In genomic region chr1:19441048-19441447, GRCh38 we compare ENCODE assay signal across 13 cellular contexts. TPM values are rescaled to one million over a fixed set of nuclear protein-coding genes. Genes with fewer than 3 reads are reported as not detected.
A peak's percentile ranks its signal among the peaks of the same experiment; 100 is the strongest.
DNase-seq lines count a peak whose midpoint lies in the region; ATAC-seq and TF ChIP-seq lines count a peak whose summit lies in the region.
"Had no signal": no experiment of that assay in that cellular context is flagged by ENCODE, and none has a peak within 500 bp of the region (broad histone marks: within the 10 kb centered on the region; RNA-seq: fewer than 3 reads in every experiment).

No MANE protein-coding gene starts in this region.

- ATAC-seq in GM23338 (peak; percentile 30), body of pancreas (no peak), HG03045 (IDR thresholded peaks at IDR 0.05; ENCODE audit: unreplicated experiment) (no peak)

- H2BK5ac ChIP-seq in neuronal stem cell (ENCODE audit: low read length): no peak overlapping the region

- no peak for TF ChIP-seq POLR2A in body of pancreas (IDR thresholded peaks at IDR 0.05)

- TF ChIP-seq CTCF in GM23338 (conservative IDR thresholded peaks at IDR 0.05; ENCODE audit: low read depth in 2 of 2): no peak
- TF ChIP-seq CTCF in body of pancreas (IDR thresholded peaks at IDR 0.05): no peak

- H3K23ac ChIP-seq in neuronal stem cell (ENCODE audit: low read depth, low read length, poor library complexity): no peak overlapping the region

- intact Hi-C loops in body of pancreas (cut with DNase I): no loop called here

- peaks cover 5% of the 10 kb centered on the region; the same call in 1 of the 2 replicates for H3F3A ChIP-seq in GM23338 (replicated peaks; ENCODE audit: low read depth)

- no peak overlapping the region for H3K4ac ChIP-seq in neuronal stem cell (ENCODE audit: low read length)

- no peak overlapping the region for H4K91ac ChIP-seq in neuronal stem cell (ENCODE audit: low read depth, low read length, poor library complexity)

- no peaks in the 10 kb centered on the region for H3K9me3 ChIP-seq in BLaER1 treated with 17β-estradiol and CSF1 and Interleukin-3, amounts not matched to agents 10 nM and 100 nM (replicated peaks in 1 of 11)
- no peaks in the 10 kb centered on the region for H3K9me3 ChIP-seq in neuronal stem cell (replicated peaks in 1 of 2; ENCODE audit: control insufficient read depth in 2 of 2, insufficient read depth in 1 of 2, low read depth in 1 of 2, low read length in 2 of 2)
- no peaks in the 10 kb centered on the region for H3K9me3 ChIP-seq in body of pancreas

- no peaks in the 10 kb centered on the region for H3K27me3 ChIP-seq in BLaER1 treated with 17β-estradiol and CSF1 and Interleukin-3, amounts not matched to agents 10 nM and 100 nM
- H3K27me3 ChIP-seq in GM23338 (ENCODE audit: insufficient read depth) (no peaks in the 10 kb centered on the region), neuronal stem cell (ENCODE audit: control insufficient read depth in 3 of 3, insufficient read depth in 3 of 3, low read depth in 1 of 3, low read length in 3 of 3) (no peaks in the 10 kb centered on the region), body of pancreas (no peaks in the 10 kb centered on the region)

- no peak overlapping the region for H3K27ac ChIP-seq in BLaER1 treated with 17β-estradiol and CSF1 and Interleukin-3, amounts not matched to agents 10 nM and 100 nM
- peak overlapping the region; percentile 70; the same call in 1 of the 2 replicates for H3K27ac ChIP-seq in GM23338 (ENCODE audit: low read depth)
- no peak overlapping the region for H3K27ac ChIP-seq in neuronal stem cell (replicated peaks; ENCODE audit: low read length)
- H3K27ac ChIP-seq in body of pancreas: peak overlapping the region in 1 of 4 donors; percentile 38

- DNase-seq in GM23338 (ENCODE audit: low spot score): no peak
- peak; percentile 61 for DNase-seq in cerebellar cortex (ENCODE audit: low spot score)
- DNase-seq in neuronal stem cell (ENCODE audit: low spot score): no peak
- no peak for DNase-seq in NCI-H2081 (lab: John Stamatoyannopoulos, UW)
- no peak for DNase-seq in MV-4-11 (lab: John Stamatoyannopoulos, UW)
- DNase-seq in body of pancreas: no peak
- DNase-seq: activated T-cell treated with anti-CD3 and anti-CD28 coated beads for 4 hours; CD4-positive, CD25-positive, alpha-beta regulatory T cell; cerebellar nuclear complex; NCI-H446 treated with DMSO at 0.1 percent for 48 hours; retina had no signal

- no peak overlapping the region for H2BK12ac ChIP-seq in neuronal stem cell (ENCODE audit: low read length)

- H3K4me3 Mint-ChIP-seq in GM23338: no peak overlapping the region

- H3K9me3 Mint-ChIP-seq in GM23338: no peaks in the 10 kb centered on the region
- H3K9me3 Mint-ChIP-seq: CD4-positive, CD25-positive, alpha-beta regulatory T cell had no signal

- H3K14ac ChIP-seq in neuronal stem cell (ENCODE audit: low read length): no peak overlapping the region

- peaks cover 20 to 36% (median 29%) of the 10 kb centered on the region in 11 experiments; a peak in 20 of 22 replicates for H3K36me3 ChIP-seq in BLaER1 treated with 17β-estradiol and CSF1 and Interleukin-3, amounts not matched to agents 10 nM and 100 nM
- H3K36me3 ChIP-seq in GM23338 (ENCODE audit: insufficient read depth) (no peaks in the 10 kb centered on the region), neuronal stem cell (replicated peaks in 1 of 2; ENCODE audit: control insufficient read depth in 2 of 2, insufficient read depth in 2 of 2, low read length in 2 of 2) (peaks cover 6 to 34% of the 10 kb centered on the region in 2 donors), body of pancreas (replicated peaks in 1 of 2; ENCODE audit: insufficient read depth in 1 of 2, low read depth in 2 of 2) (no peaks in the 10 kb centered on the region)

- peak overlapping the region in 2 of 11 experiments; percentile 12 to 46; a peak in 1 of 22 replicates for H3K9ac ChIP-seq in BLaER1 treated with 17β-estradiol and CSF1 and Interleukin-3, amounts not matched to agents 10 nM and 100 nM
- no peak overlapping the region for H3K9ac ChIP-seq in neuronal stem cell (ENCODE audit: low read depth, low read length, poor library complexity)

- peaks cover 5% of the 10 kb centered on the region for H3K79me1 ChIP-seq in neuronal stem cell (ENCODE audit: low read depth, low read length)

- H3K18ac ChIP-seq in neuronal stem cell (ENCODE audit: low read length): peak overlapping the region; percentile 60

- H2BK15ac ChIP-seq in neuronal stem cell (ENCODE audit: low read length): no peak overlapping the region

- no peak overlapping the region for H2AFZ ChIP-seq in GM23338
- no peak overlapping the region for H2AFZ ChIP-seq in neuronal stem cell (ENCODE audit: low read length)

- no peak overlapping the region for H4K8ac ChIP-seq in neuronal stem cell (ENCODE audit: low read depth, low read length)

- no peak overlapping the region for H3K4me3 ChIP-seq in BLaER1 treated with 17β-estradiol and CSF1 and Interleukin-3, amounts not matched to agents 10 nM and 100 nM
- no peak overlapping the region for H3K4me3 ChIP-seq in GM23338
- H3K4me3 ChIP-seq in neuronal stem cell (ENCODE audit: low read length in 2 of 2): no peak overlapping the region
- H3K4me3 ChIP-seq in body of pancreas: no peak overlapping the region

- H3K27ac Mint-ChIP-seq in GM23338: peak overlapping the region; percentile 62; the same call in 1 of the 2 replicates

- peaks cover 99 to 100% (median 100%) of the 10 kb centered on the region in 11 experiments for H4K20me1 ChIP-seq in BLaER1 treated with 17β-estradiol and CSF1 and Interleukin-3, amounts not matched to agents 10 nM and 100 nM
- H4K20me1 ChIP-seq in GM23338 (replicated peaks; ENCODE audit: insufficient read depth): peaks cover 88% of the 10 kb centered on the region

- peaks cover 100% of the 10 kb centered on the region for H3K79me2 ChIP-seq in GM23338 (replicated peaks; ENCODE audit: insufficient read depth)

- H3K4me1 ChIP-seq in BLaER1 treated with 17β-estradiol and CSF1 and Interleukin-3, amounts not matched to agents 10 nM and 100 nM: peaks cover 79 to 100% (median 89%) of the 10 kb centered on the region in 10 experiments
- peaks cover 45% of the 10 kb centered on the region for H3K4me1 ChIP-seq in GM23338 (ENCODE audit: insufficient read depth)
- H3K4me1 ChIP-seq in neuronal stem cell (ENCODE audit: control insufficient read depth in 2 of 2, insufficient read depth in 1 of 2, low read depth in 1 of 2, low read length in 2 of 2): peaks cover 9 to 16% of the 10 kb centered on the region in 2 donors
- peaks cover 46% of the 10 kb centered on the region for H3K4me1 ChIP-seq in body of pancreas

- H2AK5ac ChIP-seq in neuronal stem cell (ENCODE audit: low read depth, low read length): no peak overlapping the region

- no peaks in the 10 kb centered on the region for H3K9me2 ChIP-seq in GM23338 (ENCODE audit: insufficient read depth)

- no CpG with 5 or more reads among the region's 6 CpGs for WGBS in neuronal stem cell (ENCODE audit: extremely low coverage in 2 of 2, insufficient read length in 2 of 2, insufficient replicate concordance in 1 of 2), 2 donors
- WGBS in body of pancreas, 2 donors: 88 to 91% methylated on average over 6 of the region's 6 CpGs

- no peak overlapping the region for H2BK120ac ChIP-seq in neuronal stem cell (ENCODE audit: low read depth, low read length)

- peak overlapping the region; percentile 54 to 91 (median 62) for H3K4me2 ChIP-seq in BLaER1 treated with 17β-estradiol and CSF1 and Interleukin-3, amounts not matched to agents 10 nM and 100 nM
- H3K4me2 ChIP-seq in GM23338: 0 out of 2 replicates have a peak overlapping the region, but pooled peaks have one; percentile 45
- H3K4me2 ChIP-seq in neuronal stem cell (ENCODE audit: insufficient read depth, low read length, poor library complexity, severe bottlenecking): no peak overlapping the region

- peaks cover 12% of the 10 kb centered on the region for H3K27me3 Mint-ChIP-seq in GM23338 (ENCODE audit: insufficient read depth, low read depth, poor library complexity)
- H3K27me3 Mint-ChIP-seq: CD4-positive, CD25-positive, alpha-beta regulatory T cell had no signal

- H3K36me3 Mint-ChIP-seq in GM23338 (ENCODE audit: low read depth): peaks cover 9% of the 10 kb centered on the region; the same call in 2 of the 3 replicates

- peaks cover 55% of the 10 kb centered on the region for H3K4me1 Mint-ChIP-seq in GM23338

TF ChIP-seq in GM23338, 12 proteins besides CTCF, POLR2A, EP300 and RAD21 (continues in another document):
- TF ChIP-seq ZNF114 (CRISPR knock-in tag; IDR thresholded peaks at IDR 0.05): no peak

RNA-seq across cellular contexts. Expression of gene CAPZB, which starts 44.3 kb away (rescaled TPM):
- 183 and 195 TPM in 2 replicates for total RNA-seq in GM23338 (2014; rRNA removed; shearing (Covaris generic))
- polyA plus RNA-seq in GM23338 (2016; fragmentation: Nextera tagmentation; extraction: Ambion mirVana): 320 and 348 TPM in 2 replicates
- polyA plus RNA-seq in neuronal stem cell (2013, experiment 1 of 2): 295 TPM
- 299 TPM for polyA plus RNA-seq in neuronal stem cell (2013, experiment 2 of 2)
- 10 to 100 TPM; 35.5 to 54.1 TPM for total RNA-seq in body of pancreas
